In genomic region chr11:100970273-100971164, GRCh38 we compare ENCODE assay signal across 15 cellular contexts.
"Had no signal": no experiment of that assay in that cellular context is flagged by ENCODE, and none has a peak within 500 bp of the region (broad histone marks: within the 10 kb centered on the region; RNA-seq: fewer than 3 reads in every experiment).

No MANE protein-coding gene starts in this region.

- DNase-seq: activated CD4-positive, alpha-beta T cell treated with anti-CD3 and anti-CD28 coated beads for 48 hours; activated CD8-positive, alpha-beta T cell treated with anti-CD3 and anti-CD28 coated beads, Interleukin-2, amount 10 ng/mL, durations not matched to agents 7 days and 5 days; activated naive CD4-positive, alpha-beta T cell treated with anti-CD3 and anti-CD28 coated beads, Interleukin-2, amount 10 ng/mL, durations not matched to agents 7 days and 5 days; effector memory CD8-positive, alpha-beta T cell; gastrocnemius medialis; kidney; lower lobe of right lung; midbrain; naive B cell; stomach; T-helper 9 cell had no signal

- H3K4me3 ChIP-seq: gastrocnemius medialis, lower lobe of right lung, skin epidermis, stomach, thoracic aorta had no signal

- H3K9me3 ChIP-seq: gastrocnemius medialis had no signal

- FAIRE-seq: kidney, urothelium cell line had no signal

- ATAC-seq: activated CD8-positive, alpha-beta T cell treated with anti-CD3 and anti-CD28 coated beads, Interleukin-2, amount 10 ng/mL, durations not matched to agents 7 days and 5 days; effector memory CD8-positive, alpha-beta T cell; gastrocnemius medialis; lower lobe of right lung had no signal

- H3K36me3 ChIP-seq: lower lobe of right lung, thoracic aorta had no signal

- H3K79me2 ChIP-seq: parathyroid adenoma had no signal

- H2AFZ ChIP-seq: parathyroid adenoma had no signal

- H3K9ac ChIP-seq: parathyroid adenoma had no signal

- H3K27ac ChIP-seq: gastrocnemius medialis, lower lobe of right lung, parathyroid adenoma, skin epidermis, stomach, thoracic aorta had no signal

- H3K27me3 ChIP-seq: gastrocnemius medialis, stomach had no signal

- H3K4me1 ChIP-seq: gastrocnemius medialis, lower lobe of right lung, parathyroid adenoma, stomach had no signal
